In genomic region chr3:196184881-196185280, GRCh38 we compare ENCODE assay signal across 23 cellular contexts. TPM values are rescaled to one million over a fixed set of nuclear protein-coding genes. Genes with fewer than 3 reads are reported as not detected.
A peak's percentile ranks its signal among the peaks of the same experiment; 100 is the strongest.
DNase-seq lines count a peak whose midpoint lies in the region; ATAC-seq, FAIRE-seq and TF ChIP-seq lines count a peak whose summit lies in the region.
"Had no signal": no experiment of that assay in that cellular context is flagged by ENCODE, and none has a peak within 500 bp of the region (broad histone marks: within the 10 kb centered on the region; RNA-seq: fewer than 3 reads in every experiment).

No MANE protein-coding gene starts in this region.

- H3K36me3 ChIP-seq in DND-41 (ENCODE audit: insufficient read depth, low read length) (no peaks in the 10 kb centered on the region), kidney (ENCODE audit: control insufficient read depth in 1 of 2, insufficient read depth in 2 of 2, low read length in 2 of 2) (no peaks in the 10 kb centered on the region)
- H3K36me3 ChIP-seq: BE2C, MG63 had no signal

- H3K9ac ChIP-seq in DND-41 (ENCODE audit: low read depth, low read length) (no peak overlapping the region), kidney (ENCODE audit: low read length in 2 of 2) (no peak overlapping the region)

- TF ChIP-seq CTCF in DND-41 (IDR thresholded peaks at IDR 0.05; ENCODE audit: borderline replicate concordance, extremely low read depth, low read length, poor library complexity, severe bottlenecking) (no peak), activated B cell treated with CpG ODN at 0.5 μM for 24 hours (IDR thresholded peaks at IDR 0.05) (no peak), kidney (IDR thresholded peaks at IDR 0.05; ENCODE audit: borderline replicate concordance, extremely low read depth, insufficient read depth) (no peak)

- peak overlapping the region; percentile 26 for H3K27ac Mint-ChIP-seq in T-helper 1 cell treated with Interleukin-12 subunit alpha and Interleukin-12 subunit beta and Interleukin-4 antibody, amounts not matched to agents 30 μg/mL and 1 μg/mL, for 36 hours
- H3K27ac Mint-ChIP-seq in activated B cell treated with CpG ODN at 0.5 μM for 24 hours, result peak overlapping the region; percentile 53
- H3K27ac Mint-ChIP-seq: CD14-positive monocyte had no signal

- H3K9me3 ChIP-seq in DND-41 (ENCODE audit: insufficient read depth, low read length, severe bottlenecking) (no peaks in the 10 kb centered on the region), kidney (ENCODE audit: control insufficient read depth in 1 of 2, low read length in 2 of 2) (no peaks in the 10 kb centered on the region)
- H3K9me3 ChIP-seq: BE2C, MG63 had no signal

- POLR2A ChIA-PET in activated B cell treated with CpG ODN at 0.5 μM for 24 hours (lab: Charles Lee), result interaction anchor here (0.7 to 1.8 kb wide), 2 partner anchors 104 to 112 kb away, joined by 4 to 5 read pairs; no protein-coding TSS in a partner anchor

- no peak overlapping the region for H3K4me3 ChIP-seq in DND-41 (ENCODE audit: low read depth in 1 of 2, low read length in 2 of 2)
- H3K4me3 ChIP-seq in kidney (ENCODE audit: low read length in 2 of 2), result no peak overlapping the region
- H3K4me3 ChIP-seq: MG63 had no signal

- intact Hi-C loops in activated B cell treated with CpG ODN at 0.5 μM for 24 hours (cut with micrococcal nuclease) (no loop called here), kidney (cut with DNase I) (no loop called here)

- no peaks in the 10 kb centered on the region for H3K9me3 Mint-ChIP-seq in T-helper 1 cell treated with Interleukin-12 subunit alpha and Interleukin-12 subunit beta and Interleukin-4 antibody, amounts not matched to agents 30 μg/mL and 1 μg/mL, for 36 hours
- no peaks in the 10 kb centered on the region for H3K9me3 Mint-ChIP-seq in activated B cell treated with CpG ODN at 0.5 μM for 24 hours
- H3K9me3 Mint-ChIP-seq: CD14-positive monocyte had no signal

- no peaks in the 10 kb centered on the region for H3K27me3 ChIP-seq in DND-41 (ENCODE audit: insufficient read depth, low read length, poor library complexity)
- H3K27me3 ChIP-seq: BE2C, MG63 had no signal

- H3K4me3 Mint-ChIP-seq in T-helper 1 cell treated with Interleukin-12 subunit alpha and Interleukin-12 subunit beta and Interleukin-4 antibody, amounts not matched to agents 30 μg/mL and 1 μg/mL, for 36 hours, result no peak overlapping the region
- no peak overlapping the region for H3K4me3 Mint-ChIP-seq in activated B cell treated with CpG ODN at 0.5 μM for 24 hours
- H3K4me3 Mint-ChIP-seq: CD14-positive monocyte had no signal

- H4K20me1 ChIP-seq in DND-41 (ENCODE audit: insufficient read depth, low read length), result no peaks in the 10 kb centered on the region

- DNase-seq in T-helper 1 cell (no peak), DND-41 (no peak), activated B cell treated with CpG ODN at 0.5 μM for 24 hours (no peak), kidney (peak; percentile 52)
- no peak for DNase-seq in activated T-cell treated with anti-CD3 and anti-CD28 coated beads, Interleukin-2, amount 50 U/mL, for 48 hours
- DNase-seq: 8988T, ACHN, BE2C, KBM-7, MG63, NCI-H2029, NCI-H446, NCI-H524 treated with DMSO at 0.1 percent for 48 hours, NCI-H774, PC-3 had no signal

- no peaks in the 10 kb centered on the region for H3K27me3 Mint-ChIP-seq in T-helper 1 cell treated with Interleukin-12 subunit alpha and Interleukin-12 subunit beta and Interleukin-4 antibody, amounts not matched to agents 30 μg/mL and 1 μg/mL, for 36 hours (ENCODE audit: low read depth)
- no peaks in the 10 kb centered on the region for H3K27me3 Mint-ChIP-seq in activated B cell treated with CpG ODN at 0.5 μM for 24 hours

- H3K36me3 Mint-ChIP-seq in T-helper 1 cell treated with Interleukin-12 subunit alpha and Interleukin-12 subunit beta and Interleukin-4 antibody, amounts not matched to agents 30 μg/mL and 1 μg/mL, for 36 hours (ENCODE audit: low read depth), result no peaks in the 10 kb centered on the region
- no peaks in the 10 kb centered on the region for H3K36me3 Mint-ChIP-seq in activated B cell treated with CpG ODN at 0.5 μM for 24 hours (ENCODE audit: low read depth)
- H3K36me3 Mint-ChIP-seq: CD14-positive monocyte had no signal

- peak overlapping the region; percentile 36 for H3K27ac ChIP-seq in DND-41 (ENCODE audit: low read length)
- no peak overlapping the region for H3K27ac ChIP-seq in kidney (ENCODE audit: low read depth in 2 of 2, low read length in 2 of 2)

- FAIRE-seq in kidney (lab: Jason Lieb, UNC), result no peak
- FAIRE-seq: D721Med had no signal

- H3K4me1 ChIP-seq in DND-41 (ENCODE audit: insufficient read depth, low read length), result peaks cover 54% of the 10 kb centered on the region
- H3K4me1 ChIP-seq in kidney (ENCODE audit: control insufficient read depth in 1 of 2, insufficient read depth in 1 of 2, low read depth in 1 of 2, low read length in 2 of 2), result no peaks in the 10 kb centered on the region
- H3K4me1 ChIP-seq: BE2C had no signal

- ATAC-seq in DND-41 (ENCODE audit: insufficient read depth, low read depth), result no peak
- ATAC-seq in activated B cell treated with CpG ODN at 0.5 μM for 24 hours (ENCODE audit: low read depth), result no peak
- ATAC-seq in GM21360 (IDR thresholded peaks at IDR 0.05; ENCODE audit: unreplicated experiment), result no peak
- no peak for ATAC-seq in GM19351 (IDR thresholded peaks at IDR 0.05; ENCODE audit: unreplicated experiment)
- ATAC-seq: PC-3 had no signal

- CTCF ChIA-PET in activated B cell treated with CpG ODN at 0.5 μM for 24 hours (lab: Charles Lee), result interaction anchor here (0.9 kb wide), 1 partner anchor 111 kb away, joined by 4 read pairs; no protein-coding TSS in a partner anchor

- H3K4me2 ChIP-seq in DND-41 (ENCODE audit: insufficient read depth, low read length), result no peak overlapping the region

- H3K4me1 Mint-ChIP-seq in T-helper 1 cell treated with Interleukin-12 subunit alpha and Interleukin-12 subunit beta and Interleukin-4 antibody, amounts not matched to agents 30 μg/mL and 1 μg/mL, for 36 hours (ENCODE audit: low read depth), result peaks cover 56% of the 10 kb centered on the region
- peaks cover 60% of the 10 kb centered on the region for H3K4me1 Mint-ChIP-seq in activated B cell treated with CpG ODN at 0.5 μM for 24 hours

- H2AFZ ChIP-seq in DND-41 (ENCODE audit: low read depth, low read length), result no peak overlapping the region

- no peaks in the 10 kb centered on the region for H3K79me2 ChIP-seq in DND-41 (ENCODE audit: insufficient read depth, low read length)

RNA-seq across cellular contexts. Expression of gene ZDHHC19, which starts 26.3 kb away (rescaled TPM):
- 0.31 TPM in 1 of 2 replicates, not detected in the other for total RNA-seq in activated B cell treated with CpG ODN at 0.5 μM for 24 hours
- 0.57 TPM for total RNA-seq in kidney
- 0.92 TPM for polyA plus RNA-seq in kidney (ENCODE audit: insufficient read depth, low read depth, low replicate concordance)
- total RNA-seq: Daoy, G401, H4, PC-3 had no signal
- polyA plus RNA-seq: CD14-positive monocyte had no signal

RNA-seq across cellular contexts. Expression of gene SLC51A, which starts 31.5 kb away (rescaled TPM):
- total RNA-seq in activated B cell treated with CpG ODN at 0.5 μM for 24 hours (not detected in 2 replicates), kidney (0.98 TPM)
- 6.5 TPM for polyA plus RNA-seq in kidney (ENCODE audit: insufficient read depth, low read depth, low replicate concordance)
- total RNA-seq: Daoy, G401, H4 had no signal
